ENCODE assay signal across 27 cellular contexts in genomic region chr4:48018112-48018511, GRCh38. TPM values are rescaled to one million over a fixed set of nuclear protein-coding genes. Genes with fewer than 3 reads are reported as not detected.
A peak's percentile ranks its signal among the peaks of the same experiment; 100 is the strongest.
DNase-seq lines count a peak whose midpoint lies in the region; ATAC-seq, FAIRE-seq and TF ChIP-seq lines count a peak whose summit lies in the region.
"Had no signal": no experiment of that assay in that cellular context is flagged by ENCODE, and none has a peak within 500 bp of the region (broad histone marks: within the 10 kb centered on the region; RNA-seq: fewer than 3 reads in every experiment).

No MANE protein-coding gene starts in this region.

- peaks cover 32% of the 10 kb centered on the region for H3K4me1 Mint-ChIP-seq in activated naive CD4-positive, alpha-beta T cell treated with anti-CD3 and anti-CD28 coated beads, Interleukin-2, amount 50 U/mL, for 24 hours
- peaks cover 33% of the 10 kb centered on the region for H3K4me1 Mint-ChIP-seq in activated naive CD4-positive, alpha-beta T cell treated with anti-CD3 and anti-CD28 coated beads for 36 hours (ENCODE audit: low read depth)

- H3K4me2 ChIP-seq in keratinocyte (ENCODE audit: control insufficient read depth, extremely low read depth, insufficient read depth, low read depth, low read length) (peak overlapping the region; percentile 94), smooth muscle cell (peak overlapping the region; percentile 91)

- H3K4me1 ChIP-seq in keratinocyte (ENCODE audit: control insufficient read depth, extremely low read depth, insufficient read depth, low read length) (peaks cover 26% of the 10 kb centered on the region), smooth muscle cell (ENCODE audit: low read depth) (no peaks in the 10 kb centered on the region)

- no peak for FAIRE-seq in bronchial epithelial cell (lab: Jason Lieb, UNC)
- FAIRE-seq in keratinocyte (lab: Jason Lieb, UNC), result no peak
- FAIRE-seq: colon, GM12891 had no signal

- H3K9ac ChIP-seq in keratinocyte (ENCODE audit: control insufficient read depth, extremely low read depth, insufficient read depth, low read length) (peak overlapping the region; percentile 99), smooth muscle cell (ENCODE audit: low read depth) (no peak overlapping the region)

- H3K9me1 ChIP-seq in keratinocyte (ENCODE audit: control insufficient read depth, extremely low read depth, insufficient read depth, low read length), result no peaks in the 10 kb centered on the region

- H3K9me3 ChIP-seq in keratinocyte (ENCODE audit: control insufficient read depth, low read depth, low read length), result no peaks in the 10 kb centered on the region
- no peaks in the 10 kb centered on the region for H3K9me3 ChIP-seq in smooth muscle cell (replicated peaks; ENCODE audit: low read depth)
- H3K9me3 ChIP-seq: lower lobe of right lung, psoas muscle, thoracic aorta had no signal

- dilution Hi-C loops in keratinocyte (cut with MboI; ENCODE audit: extremely low pct_ligation_motif_present, low sequenced_read_pairs), result no loop called here

- H3K9me3 Mint-ChIP-seq in activated naive CD4-positive, alpha-beta T cell treated with anti-CD3 and anti-CD28 coated beads, Interleukin-2, amount 50 U/mL, for 24 hours, result no peaks in the 10 kb centered on the region
- H3K9me3 Mint-ChIP-seq in activated naive CD4-positive, alpha-beta T cell treated with anti-CD3 and anti-CD28 coated beads for 36 hours, result no peaks in the 10 kb centered on the region

- H3K4me3 ChIP-seq in bronchial epithelial cell (ENCODE audit: low read depth, low read length) (no peak overlapping the region), keratinocyte (ENCODE audit: control insufficient read depth in 2 of 3, extremely low read depth in 1 of 3, insufficient read depth in 2 of 3, low read depth in 1 of 3, low read length in 3 of 3) (peak overlapping the region in 1 of 3 experiments; percentile 91), smooth muscle cell (peak overlapping the region; percentile 73)

- H3K36me3 Mint-ChIP-seq in activated naive CD4-positive, alpha-beta T cell treated with anti-CD3 and anti-CD28 coated beads, Interleukin-2, amount 50 U/mL, for 24 hours, result peaks cover 3% of the 10 kb centered on the region
- H3K36me3 Mint-ChIP-seq in activated naive CD4-positive, alpha-beta T cell treated with anti-CD3 and anti-CD28 coated beads for 36 hours (ENCODE audit: low read depth), result peaks cover 5% of the 10 kb centered on the region

- H3F3A ChIP-seq in smooth muscle cell (ENCODE audit: low read depth), result no peaks in the 10 kb centered on the region

- H3K79me2 ChIP-seq in keratinocyte (ENCODE audit: control insufficient read depth, insufficient read depth, low read length) (peaks cover 44% of the 10 kb centered on the region), smooth muscle cell (ENCODE audit: low read depth) (no peaks in the 10 kb centered on the region)

- H3K27ac ChIP-seq in keratinocyte (ENCODE audit: control insufficient read depth, insufficient read depth, low read length) (no peak overlapping the region), smooth muscle cell (ENCODE audit: low read depth) (peak overlapping the region; percentile 89)
- H3K27ac ChIP-seq: 22Rv1, lower lobe of right lung, psoas muscle, thoracic aorta had no signal

- H3K36me3 ChIP-seq in bronchial epithelial cell (ENCODE audit: control insufficient read depth, insufficient read depth, low read length) (no peaks in the 10 kb centered on the region), keratinocyte (ENCODE audit: control insufficient read depth in 2 of 2, extremely low read depth in 1 of 2, insufficient read depth in 2 of 2, low read length in 2 of 2) (peaks cover 0 to 7% of the 10 kb centered on the region in 2 experiments), smooth muscle cell (ENCODE audit: low read depth) (no peaks in the 10 kb centered on the region)
- H3K36me3 ChIP-seq: lower lobe of right lung, thoracic aorta had no signal

- peak overlapping the region; percentile 23 for H3K4me3 Mint-ChIP-seq in activated naive CD4-positive, alpha-beta T cell treated with anti-CD3 and anti-CD28 coated beads, Interleukin-2, amount 50 U/mL, for 24 hours
- no peak overlapping the region for H3K4me3 Mint-ChIP-seq in activated naive CD4-positive, alpha-beta T cell treated with anti-CD3 and anti-CD28 coated beads for 36 hours

- no peaks in the 10 kb centered on the region for H4K20me1 ChIP-seq in keratinocyte (ENCODE audit: control insufficient read depth, extremely low read depth, insufficient read depth, low read length)
- no peaks in the 10 kb centered on the region for H4K20me1 ChIP-seq in smooth muscle cell (ENCODE audit: low read depth)

- no peak for DNase-seq in activated naive CD4-positive, alpha-beta T cell treated with anti-CD3 and anti-CD28 coated beads for 36 hours
- DNase-seq in bronchial epithelial cell (ENCODE audit: low read depth), result peak; percentile 36
- DNase-seq in keratinocyte (ENCODE audit: low read depth, low spot score), result no peak
- no peak for DNase-seq in smooth muscle cell (lab: John Stamatoyannopoulos, UW; ENCODE audit: unreplicated experiment)
- DNase-seq in NCI-H446 treated with DMSO at 0.1 percent for 48 hours (lab: John Stamatoyannopoulos, UW), result no peak
- no peak for DNase-seq in activated CD4-positive, alpha-beta T cell treated with anti-CD3 and anti-CD28 coated beads, Interleukin-2, amount 50 U/mL, for 1 hour
- DNase-seq: activated CD4-positive, alpha-beta T cell treated with anti-CD3 and anti-CD28 coated beads for 48 hours; activated naive CD4-positive, alpha-beta T cell; activated T-cell treated with anti-CD3 and anti-CD28 coated beads, Interleukin-2, amount 50 U/mL, for 24 hours; amniotic stem cell; GOT3; lower lobe of right lung; NCI-H1092; NCI-H187 treated with DMSO at 0.1 percent for 48 hours; NCI-H2171 treated with DMSO at 0.1 percent for 48 hours; NCI-H524 treated with DMSO at 0.1 percent for 48 hours; psoas muscle; SHP77 treated with DMSO at 0.1 percent for 48 hours; stimulated activated naive CD8-positive, alpha-beta T cell treated with anti-CD3 and anti-CD28 coated beads, Interleukin-15, Interleukin-2, amounts not matched to agents 100 U/mL and 50 U/mL, for 24 hours had no signal

- CTCF ChIA-PET in activated naive CD4-positive, alpha-beta T cell treated with anti-CD3 and anti-CD28 coated beads for 36 hours (lab: Charles Lee), result interaction anchor here (1.0 to 6.0 kb wide), 11 partner anchors 10 to 119 kb away, joined by 3 to 48 read pairs (median 5); no protein-coding TSS in a partner anchor

- 69% methylated on average over 2 of the region's 2 CpGs for WGBS in smooth muscle cell (ENCODE audit: low lambda C conversion rate)

- H3K27ac Mint-ChIP-seq in activated naive CD4-positive, alpha-beta T cell treated with anti-CD3 and anti-CD28 coated beads, Interleukin-2, amount 50 U/mL, for 24 hours, result no peak overlapping the region
- no peak overlapping the region for H3K27ac Mint-ChIP-seq in activated naive CD4-positive, alpha-beta T cell treated with anti-CD3 and anti-CD28 coated beads for 36 hours

- intact Hi-C loops in activated naive CD4-positive, alpha-beta T cell treated with anti-CD3 and anti-CD28 coated beads for 36 hours (cut with micrococcal nuclease), result loop anchor here (5.0 kb wide), 4 partner anchors 181 to 556 kb away; partner anchors contain the start of genes COMMD8, CORIN, SLAIN2 and TEC

- no peaks in the 10 kb centered on the region for H3K27me3 Mint-ChIP-seq in activated naive CD4-positive, alpha-beta T cell treated with anti-CD3 and anti-CD28 coated beads, Interleukin-2, amount 50 U/mL, for 24 hours
- H3K27me3 Mint-ChIP-seq in activated naive CD4-positive, alpha-beta T cell treated with anti-CD3 and anti-CD28 coated beads for 36 hours (ENCODE audit: low read depth), result peaks cover 8% of the 10 kb centered on the region

- no peak overlapping the region for H2AFZ ChIP-seq in keratinocyte (ENCODE audit: control insufficient read depth, low read length)
- no peak overlapping the region for H2AFZ ChIP-seq in smooth muscle cell (ENCODE audit: low read depth)

- TF ChIP-seq CTCF in bronchial epithelial cell (IDR thresholded peaks at IDR 0.05; ENCODE audit: insufficient read depth, low read length, severe bottlenecking) (no peak), keratinocyte (optimal IDR thresholded peaks at IDR 0.05 in 1 of 3, IDR thresholded peaks at IDR 0.05 in 1 of 3, conservative IDR thresholded peaks at IDR 0.05 in 1 of 3; ENCODE audit: extremely low read depth in 1 of 3, insufficient read depth in 2 of 3, low read length in 3 of 3) (no peak), smooth muscle cell (IDR thresholded peaks at IDR 0.05; ENCODE audit: borderline replicate concordance, insufficient read depth, poor library complexity, severe bottlenecking) (no peak)

- H3K27me3 ChIP-seq in bronchial epithelial cell (ENCODE audit: control insufficient read depth, insufficient read depth, low read length) (no peaks in the 10 kb centered on the region), keratinocyte (ENCODE audit: control insufficient read depth, extremely low read depth, insufficient read depth, low read length) (no peaks in the 10 kb centered on the region), smooth muscle cell (ENCODE audit: low read depth) (no peaks in the 10 kb centered on the region)

- no peak for ATAC-seq in GM21423 (IDR thresholded peaks at IDR 0.05; ENCODE audit: unreplicated experiment)
- ATAC-seq: Panc1; psoas muscle; stimulated activated naive CD8-positive, alpha-beta T cell treated with anti-CD3 and anti-CD28 coated beads, Interleukin-15, Interleukin-2, amounts not matched to agents 100 U/mL and 50 U/mL, for 24 hours had no signal

RNA-seq across cellular contexts. Expression of gene NIPAL1, which starts 1.5 kb away (rescaled TPM):
- total RNA-seq in activated naive CD4-positive, alpha-beta T cell treated with anti-CD3 and anti-CD28 coated beads for 36 hours, result 1 to 10 TPM; 1.0 to 2.0 TPM
- total RNA-seq in bronchial epithelial cell, result 6.6 and 9.3 TPM in 2 replicates
- 14.0 to 21.4 TPM (median 18.9 TPM) in 3 replicates for polyA plus RNA-seq in keratinocyte
- 3.8 TPM for polyA plus RNA-seq in keratinocyte (2011; ENCODE audit: low read depth)
- polyA plus RNA-seq in keratinocyte (2011; cell fraction: cytosol; rRNA removed), result 5.6 and 9.9 TPM in 2 replicates
- polyA plus RNA-seq in keratinocyte (2011; cell fraction: nucleus; rRNA removed), result 15.2 and 17.3 TPM in 2 replicates
- polyA plus RNA-seq in keratinocyte (2012; ENCODE audit: low replicate concordance), result 11.0 and 15.2 TPM in 2 replicates
- 5.7 to 25.1 TPM (median 8.9 TPM) in 3 replicates for polyA minus RNA-seq in keratinocyte
- polyA minus RNA-seq in keratinocyte (2011; cell fraction: cytosol; rRNA and poly(A)+ RNA removed), result 8.1 TPM
- polyA minus RNA-seq in keratinocyte (2011; cell fraction: nucleus; rRNA and poly(A)+ RNA removed), result 11.8 and 17.8 TPM in 2 replicates
- total RNA-seq in smooth muscle cell, result 4.1 and 5.5 TPM in 2 replicates
- polyA plus RNA-seq in smooth muscle cell, result 1.0 and 2.9 TPM in 2 replicates

RNA-seq across cellular contexts. Expression of gene CNGA1, which starts 1.6 kb away (rescaled TPM):
- total RNA-seq in activated naive CD4-positive, alpha-beta T cell treated with anti-CD3 and anti-CD28 coated beads for 36 hours, result under 1 TPM; 0.26 to 0.94 TPM
- total RNA-seq in bronchial epithelial cell (1.6 and 5.4 TPM in 2 replicates), smooth muscle cell (0.31 TPM in 2 replicates)
- polyA plus RNA-seq in keratinocyte (0.58 to 0.89 TPM (median 0.85 TPM) in 3 replicates), smooth muscle cell (0.69 and 1.0 TPM in 2 replicates)
- 7.5 TPM for polyA plus RNA-seq in keratinocyte (2011; ENCODE audit: low read depth)
- polyA plus RNA-seq in keratinocyte (2011; cell fraction: cytosol; rRNA removed), result 0.23 and 0.30 TPM in 2 replicates
- 0.75 and 1.3 TPM in 2 replicates for polyA plus RNA-seq in keratinocyte (2011; cell fraction: nucleus; rRNA removed)
- 1.00 and 4.8 TPM in 2 replicates for polyA plus RNA-seq in keratinocyte (2012; ENCODE audit: low replicate concordance)
- 1.5 TPM in 1 of 3 replicates, not detected in the others for polyA minus RNA-seq in keratinocyte
- polyA minus RNA-seq in keratinocyte (2011; cell fraction: cytosol; rRNA and poly(A)+ RNA removed), result not detected
- 0.42 and 1.5 TPM in 2 replicates for polyA minus RNA-seq in keratinocyte (2011; cell fraction: nucleus; rRNA and poly(A)+ RNA removed)
- total RNA-seq: glomerular endothelial cell had no signal
